Comparison of ENCODE assay signal across 8 cellular contexts in the genomic region with DNA sequence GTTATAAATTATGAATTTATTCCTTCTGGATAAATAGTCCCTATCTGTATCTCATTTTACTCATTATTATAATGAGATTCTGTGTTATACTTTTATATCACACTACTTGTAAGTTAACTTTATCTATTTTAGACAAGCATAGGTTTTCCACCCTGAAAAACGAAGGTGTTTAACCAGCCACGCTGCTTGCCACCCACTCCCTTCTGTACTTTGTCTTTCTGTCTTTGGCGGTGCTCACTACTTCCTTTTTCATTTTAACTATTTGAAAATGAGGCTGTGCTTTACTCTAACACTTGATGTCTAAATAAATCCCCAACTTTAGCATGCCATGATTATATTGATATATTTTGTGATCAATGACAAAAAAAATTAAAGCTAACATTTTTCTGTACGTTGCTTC.
"Had no signal": no experiment of that assay in that cellular context is flagged by ENCODE, and none has a peak within 500 bp of the region (broad histone marks: within the 10 kb centered on the region; RNA-seq: fewer than 3 reads in every experiment).

No MANE protein-coding gene starts in this region.

- H3K27ac Mint-ChIP-seq: HFFc6 had no signal

- H3K27ac ChIP-seq: GM23248 had no signal

- DNase-seq: GM23248, GOT3, H7, HFFc6, IMR-90 had no signal

- H3K4me3 Mint-ChIP-seq: HFFc6 had no signal

- H3K9me3 ChIP-seq: HAP-1 had no signal

- H3K9ac ChIP-seq: GM23248 had no signal

- H3K4me1 ChIP-seq: HAP-1 had no signal

- H2AFZ ChIP-seq: GM23248 had no signal

- H3K36me3 ChIP-seq: HAP-1 had no signal

- ATAC-seq: HCT116, K562 had no signal

- H3K4me3 ChIP-seq: GM23248, HAP-1, K562 had no signal
